In genomic region chr4:126470862-126471261, GRCh38 we compare ENCODE assay signal across 1 cellular context.
TF ChIP-seq lines count a peak whose summit lies in the region.

No MANE protein-coding gene starts in this region.

TF ChIP-seq in K562, 482 proteins besides CTCF, POLR2A, EP300 and RAD21 (continued from another document and continues in another):
- TF ChIP-seq DLX4 (CRISPR knock-in tag; IDR thresholded peaks at IDR 0.05) (no peak), USF2 (CRISPR knock-in tag; IDR thresholded peaks at IDR 0.05) (no peak), ZNF316 (IDR thresholded peaks at IDR 0.05) (peak; percentile 89), RBM14 (IDR thresholded peaks at IDR 0.05; ENCODE audit: borderline replicate concordance, insufficient read depth, low read depth, low read length) (no peak), ZNF592 (IDR thresholded peaks at IDR 0.05) (peak; percentile 62), RCOR1 (IDR thresholded peaks at IDR 0.05; ENCODE audit: borderline replicate concordance in 1 of 2, low read depth in 2 of 2, low read length in 2 of 2) (peak in 1 of 2 experiments; percentile 32; a peak in 1 of 4 replicates), TRIM24 (IDR thresholded peaks at IDR 0.05) (peak; percentile 42 to 49; a peak in 3 of 4 replicates), ESRRA (IDR thresholded peaks at IDR 0.05; ENCODE audit: borderline replicate concordance, low read depth) (no peak), MAFF (IDR thresholded peaks at IDR 0.05; ENCODE audit: low read length) (peak; percentile 63), CREM (IDR thresholded peaks at IDR 0.05; ENCODE audit: low read depth) (peak; percentile 37), FOSL1 (tag; conservative IDR thresholded peaks at IDR 0.05) (peak; percentile 55), NR0B1 (IDR thresholded peaks at IDR 0.05; ENCODE audit: partially characterized antibody) (no peak), ZNF318 (IDR thresholded peaks at IDR 0.05; ENCODE audit: borderline replicate concordance in 1 of 2, low read depth in 1 of 2) (no peak), ARID1B (IDR thresholded peaks at IDR 0.05) (peak; percentile 73), CBFA2T3 (IDR thresholded peaks at IDR 0.05) (0 out of 2 replicates have a peak, but pooled peaks have one; percentile 34), BRD9 (IDR thresholded peaks at IDR 0.05; ENCODE audit: low read depth, partially characterized antibody) (no peak), ETV6 (IDR thresholded peaks at IDR 0.05; ENCODE audit: borderline replicate concordance in 1 of 2, low read depth in 2 of 2, low read length in 1 of 2) (peak in 1 of 2 experiments; percentile 74; a peak in 2 of 4 replicates), ETV6 (CRISPR knock-in tag; IDR thresholded peaks at IDR 0.05; ENCODE audit: borderline replicate concordance) (no peak), ZNF449 (CRISPR knock-in tag; IDR thresholded peaks at IDR 0.05) (no peak), HLTF (IDR thresholded peaks at IDR 0.05) (no peak), RUNX1 (IDR thresholded peaks at IDR 0.05; ENCODE audit: low read depth) (no peak), ETV1 (tag; conservative IDR thresholded peaks at IDR 0.05; ENCODE audit: low read depth) (peak; percentile 82), PHF21A (IDR thresholded peaks at IDR 0.05; ENCODE audit: borderline replicate concordance, low read depth) (no peak), DPF2 (IDR thresholded peaks at IDR 0.05) (peak; percentile 80), SREBF1 (IDR thresholded peaks at IDR 0.05; ENCODE audit: borderline replicate concordance, low read depth, low read length) (no peak), NEUROD1 (IDR thresholded peaks at IDR 0.05; ENCODE audit: borderline replicate concordance, low read depth, low read length, partially characterized antibody) (no peak), ELF1 (tag; IDR thresholded peaks at IDR 0.05) (no peak)
- TF ChIP-seq, protein P1, sequence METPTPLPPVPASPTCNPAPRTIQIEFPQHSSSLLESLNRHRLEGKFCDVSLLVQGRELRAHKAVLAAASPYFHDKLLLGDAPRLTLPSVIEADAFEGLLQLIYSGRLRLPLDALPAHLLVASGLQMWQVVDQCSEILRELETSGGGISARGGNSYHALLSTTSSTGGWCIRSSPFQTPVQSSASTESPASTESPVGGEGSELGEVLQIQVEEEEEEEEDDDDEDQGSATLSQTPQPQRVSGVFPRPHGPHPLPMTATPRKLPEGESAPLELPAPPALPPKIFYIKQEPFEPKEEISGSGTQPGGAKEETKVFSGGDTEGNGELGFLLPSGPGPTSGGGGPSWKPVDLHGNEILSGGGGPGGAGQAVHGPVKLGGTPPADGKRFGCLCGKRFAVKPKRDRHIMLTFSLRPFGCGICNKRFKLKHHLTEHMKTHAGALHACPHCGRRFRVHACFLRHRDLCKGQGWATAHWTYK (CRISPR knock-in tag; IDR thresholded peaks at IDR 0.05): no peak
- TF ChIP-seq, protein P2, sequence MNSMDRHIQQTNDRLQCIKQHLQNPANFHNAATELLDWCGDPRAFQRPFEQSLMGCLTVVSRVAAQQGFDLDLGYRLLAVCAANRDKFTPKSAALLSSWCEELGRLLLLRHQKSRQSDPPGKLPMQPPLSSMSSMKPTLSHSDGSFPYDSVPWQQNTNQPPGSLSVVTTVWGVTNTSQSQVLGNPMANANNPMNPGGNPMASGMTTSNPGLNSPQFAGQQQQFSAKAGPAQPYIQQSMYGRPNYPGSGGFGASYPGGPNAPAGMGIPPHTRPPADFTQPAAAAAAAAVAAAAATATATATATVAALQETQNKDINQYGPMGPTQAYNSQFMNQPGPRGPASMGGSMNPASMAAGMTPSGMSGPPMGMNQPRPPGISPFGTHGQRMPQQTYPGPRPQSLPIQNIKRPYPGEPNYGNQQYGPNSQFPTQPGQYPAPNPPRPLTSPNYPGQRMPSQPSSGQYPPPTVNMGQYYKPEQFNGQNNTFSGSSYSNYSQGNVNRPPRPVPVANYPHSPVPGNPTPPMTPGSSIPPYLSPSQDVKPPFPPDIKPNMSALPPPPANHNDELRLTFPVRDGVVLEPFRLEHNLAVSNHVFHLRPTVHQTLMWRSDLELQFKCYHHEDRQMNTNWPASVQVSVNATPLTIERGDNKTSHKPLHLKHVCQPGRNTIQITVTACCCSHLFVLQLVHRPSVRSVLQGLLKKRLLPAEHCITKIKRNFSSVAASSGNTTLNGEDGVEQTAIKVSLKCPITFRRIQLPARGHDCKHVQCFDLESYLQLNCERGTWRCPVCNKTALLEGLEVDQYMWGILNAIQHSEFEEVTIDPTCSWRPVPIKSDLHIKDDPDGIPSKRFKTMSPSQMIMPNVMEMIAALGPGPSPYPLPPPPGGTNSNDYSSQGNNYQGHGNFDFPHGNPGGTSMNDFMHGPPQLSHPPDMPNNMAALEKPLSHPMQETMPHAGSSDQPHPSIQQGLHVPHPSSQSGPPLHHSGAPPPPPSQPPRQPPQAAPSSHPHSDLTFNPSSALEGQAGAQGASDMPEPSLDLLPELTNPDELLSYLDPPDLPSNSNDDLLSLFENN (IDR thresholded peaks at IDR 0.05; ENCODE audit: low read depth in 2 of 2, low read length in 2 of 2): no peak
- TF ChIP-seq, protein P3, sequence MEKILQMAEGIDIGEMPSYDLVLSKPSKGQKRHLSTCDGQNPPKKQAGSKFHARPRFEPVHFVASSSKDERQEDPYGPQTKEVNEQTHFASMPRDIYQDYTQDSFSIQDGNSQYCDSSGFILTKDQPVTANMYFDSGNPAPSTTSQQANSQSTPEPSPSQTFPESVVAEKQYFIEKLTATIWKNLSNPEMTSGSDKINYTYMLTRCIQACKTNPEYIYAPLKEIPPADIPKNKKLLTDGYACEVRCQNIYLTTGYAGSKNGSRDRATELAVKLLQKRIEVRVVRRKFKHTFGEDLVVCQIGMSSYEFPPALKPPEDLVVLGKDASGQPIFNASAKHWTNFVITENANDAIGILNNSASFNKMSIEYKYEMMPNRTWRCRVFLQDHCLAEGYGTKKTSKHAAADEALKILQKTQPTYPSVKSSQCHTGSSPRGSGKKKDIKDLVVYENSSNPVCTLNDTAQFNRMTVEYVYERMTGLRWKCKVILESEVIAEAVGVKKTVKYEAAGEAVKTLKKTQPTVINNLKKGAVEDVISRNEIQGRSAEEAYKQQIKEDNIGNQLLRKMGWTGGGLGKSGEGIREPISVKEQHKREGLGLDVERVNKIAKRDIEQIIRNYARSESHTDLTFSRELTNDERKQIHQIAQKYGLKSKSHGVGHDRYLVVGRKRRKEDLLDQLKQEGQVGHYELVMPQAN (IDR thresholded peaks at IDR 0.05; ENCODE audit: borderline replicate concordance): no peak
